ENCODE assay signal across 8 cellular contexts in the genomic region with DNA sequence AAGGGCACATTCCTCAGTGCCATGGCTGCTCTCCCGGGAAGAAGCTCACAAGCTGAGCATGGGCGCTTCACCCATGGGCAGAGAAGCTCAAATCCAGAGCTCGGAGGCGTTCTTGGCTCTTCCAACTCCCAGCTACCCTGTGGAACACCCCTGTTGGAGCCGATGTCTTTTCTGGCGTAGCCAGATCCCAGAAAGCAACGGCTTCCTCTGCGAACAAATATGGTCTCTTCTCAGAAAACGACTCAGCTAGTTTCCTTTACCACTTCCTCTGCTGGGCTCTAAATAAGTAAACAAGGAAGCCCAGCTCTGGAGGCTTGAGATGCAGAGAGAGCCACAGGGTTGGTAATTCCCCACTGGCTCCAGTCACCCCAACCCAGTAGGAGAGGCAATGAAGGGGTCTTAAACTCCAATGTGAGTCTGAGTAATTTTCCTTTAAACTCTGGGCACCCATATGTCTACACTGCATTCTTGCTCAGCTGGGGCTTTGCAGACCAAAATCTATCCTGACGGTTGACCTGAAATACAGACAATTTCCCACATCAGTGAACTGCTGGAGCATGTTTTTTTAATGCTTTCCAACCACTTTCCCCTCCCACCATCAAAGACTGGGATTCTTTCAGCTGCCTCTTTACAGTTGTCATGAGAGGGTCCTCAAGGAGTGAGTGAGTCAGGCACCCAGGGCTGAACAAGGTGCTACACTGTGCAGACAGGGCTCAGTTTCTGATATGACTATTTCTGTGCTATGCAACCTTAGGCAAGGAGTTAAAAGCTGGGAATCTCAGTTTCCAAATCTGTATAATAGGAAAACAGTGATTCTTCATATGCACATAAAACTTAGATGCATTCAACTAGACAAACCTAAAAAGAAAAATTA. TPM values are rescaled to one million over a fixed set of nuclear protein-coding genes. Genes with fewer than 3 reads are reported as not detected.
DNase-seq lines count a peak whose midpoint lies in the region; ATAC-seq, FAIRE-seq and TF ChIP-seq lines count a peak whose summit lies in the region.

LCP2 (minus strand) TSS at position 189 of the 874 bp plus-strand sequence; CDS start at position 23, 166 bp downstream.

- H3K4me2 ChIP-seq in DND-41 (ENCODE audit: insufficient read depth, low read length) = peak within 1 kb of the TSS; percentile 78

- H3K36me3 ChIP-seq in DND-41 (ENCODE audit: insufficient read depth, low read length) = peaks cover 29% of the 10 kb centered on the region

- no peaks in the 10 kb centered on the region for H3K9me3 ChIP-seq in DND-41 (ENCODE audit: insufficient read depth, low read length, severe bottlenecking)

- H3K27ac Mint-ChIP-seq in activated T-helper 17 cell treated with anti-CD3 and anti-CD28 coated beads, Interleukin-2, amount 50 U/mL, for 72 hours = peak within 1 kb of the TSS; percentile 96

- H3K27me3 ChIP-seq in DND-41 (ENCODE audit: insufficient read depth, low read length, poor library complexity) = no peaks in the 10 kb centered on the region

- peaks cover 20% of the 10 kb centered on the region for H4K20me1 ChIP-seq in DND-41 (ENCODE audit: insufficient read depth, low read length)

- H3K79me2 ChIP-seq in DND-41 (ENCODE audit: insufficient read depth, low read length) = peaks cover 60% of the 10 kb centered on the region

- H3K27me3 Mint-ChIP-seq in activated T-helper 17 cell treated with anti-CD3 and anti-CD28 coated beads, Interleukin-2, amount 50 U/mL, for 72 hours = no peaks in the 10 kb centered on the region

- H3K36me3 Mint-ChIP-seq in activated T-helper 17 cell treated with anti-CD3 and anti-CD28 coated beads, Interleukin-2, amount 50 U/mL, for 72 hours (ENCODE audit: low read depth) = peaks cover 51% of the 10 kb centered on the region

- ATAC-seq in DND-41 (ENCODE audit: insufficient read depth, low read depth) = peak; percentile 78
- ATAC-seq in GM21381 (IDR thresholded peaks at IDR 0.05; ENCODE audit: unreplicated experiment) = peak; percentile 46
- peak; percentile 84 for ATAC-seq in activated T-helper 17 cell treated with anti-CD3 and anti-CD28 coated beads, Interleukin-2, amount 50 U/mL, for 72 hours (replicated peaks)

- H3K4me1 ChIP-seq in DND-41 (ENCODE audit: insufficient read depth, low read length) = peaks cover 76% of the 10 kb centered on the region

- H2AFZ ChIP-seq in DND-41 (ENCODE audit: low read depth, low read length) = peak within 1 kb of the TSS; percentile 57

- H3K4me1 Mint-ChIP-seq in activated T-helper 17 cell treated with anti-CD3 and anti-CD28 coated beads, Interleukin-2, amount 50 U/mL, for 72 hours = peaks cover 40% of the 10 kb centered on the region

- peak; percentile 77 for DNase-seq in DND-41
- peak; percentile 75 for DNase-seq in Jurkat, Clone E6-1 (ENCODE audit: low read depth, low spot score)
- peak; percentile 71 for DNase-seq in medulla oblongata (ENCODE audit: extremely low spot score)
- no peak for DNase-seq in ureter (ENCODE audit: low spot score)
- no peak for DNase-seq in frontal cortex (ENCODE audit: low spot score in 2 of 2)
- no peak for DNase-seq in hepatic stellate cell (ENCODE audit: low spot score)

- peak within 1 kb of the TSS; percentile 96 for H3K4me3 Mint-ChIP-seq in activated T-helper 17 cell treated with anti-CD3 and anti-CD28 coated beads, Interleukin-2, amount 50 U/mL, for 72 hours

- H3K9ac ChIP-seq in DND-41 (ENCODE audit: low read depth, low read length) = peak within 1 kb of the TSS; percentile 74

- H3K4me3 ChIP-seq in DND-41 (ENCODE audit: low read depth in 1 of 2, low read length in 2 of 2) = peak within 1 kb of the TSS; percentile 46 to 71
- peak within 1 kb of the TSS; percentile 98 for H3K4me3 ChIP-seq in Jurkat, Clone E6-1 (ENCODE audit: low read length)

- H3K9me3 Mint-ChIP-seq in activated T-helper 17 cell treated with anti-CD3 and anti-CD28 coated beads, Interleukin-2, amount 50 U/mL, for 72 hours = no peaks in the 10 kb centered on the region

- FAIRE-seq in frontal cortex (lab: Jason Lieb, UNC) = no peak

- H3K27ac ChIP-seq in DND-41 (ENCODE audit: low read length) = peak within 1 kb of the TSS; percentile 95

- no peak for TF ChIP-seq CTCF in DND-41 (IDR thresholded peaks at IDR 0.05; ENCODE audit: borderline replicate concordance, extremely low read depth, low read length, poor library complexity, severe bottlenecking)

RNA-seq across cellular contexts. Expression of gene LCP2, which starts in this region (rescaled TPM):
- 129 TPM for polyA plus RNA-seq in Jurkat, Clone E6-1 (2012; ENCODE audit: insufficient read depth, insufficient read length)
- total RNA-seq in activated T-helper 17 cell treated with anti-CD3 and anti-CD28 coated beads, Interleukin-2, amount 50 U/mL, for 72 hours = 100 to 1,000 TPM; 202 to 204 TPM
- total RNA-seq in ureter (21.7 TPM), frontal cortex (1.2 TPM)

Comparison
In these comparisons a context has a peak if more than half of its experiments do, and no peak if none do; other contexts are left out.
1. RNA of gene LCP2 (total RNA-seq): 202 to 204 TPM in activated T-helper 17 cell treated with anti-CD3 and anti-CD28 coated beads, Interleukin-2, amount 50 U/mL, for 72 hours and 21.7 TPM in ureter (single experiment); 1.2 TPM in frontal cortex (single experiment); every median in the first group is over 10 times any median in the second.
2. DNase-seq: peak in DND-41 (single experiment), Jurkat, Clone E6-1 (single experiment) and medulla oblongata (single experiment); none in ureter (single experiment), frontal cortex (0 of 2) and hepatic stellate cell (single experiment).
3. Peak in every context shown above with its lines, with median percentiles within 50 percentile points of each other: ATAC-seq.